Comparison of ENCODE assay signal across 24 cellular contexts in the genomic region with DNA sequence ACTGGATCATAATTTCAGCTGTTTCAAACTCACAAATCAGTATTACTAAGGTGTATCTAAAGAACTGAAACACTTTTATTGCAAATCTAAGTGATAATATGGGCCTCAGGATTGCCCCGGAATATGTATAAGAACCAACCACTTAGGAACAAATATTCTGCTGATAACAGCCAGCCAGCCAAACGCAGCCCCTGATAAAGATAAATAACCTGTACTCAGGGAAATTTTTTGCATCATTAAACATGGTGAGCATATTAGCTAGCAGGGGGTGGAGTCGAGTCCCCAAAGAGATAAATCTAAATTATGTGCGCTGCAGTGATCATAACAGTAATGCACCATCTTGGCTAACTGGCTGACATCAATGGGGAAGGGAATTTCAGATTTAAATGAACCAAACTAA.
"Had no signal": no experiment of that assay in that cellular context is flagged by ENCODE, and none has a peak within 500 bp of the region (broad histone marks: within the 10 kb centered on the region; RNA-seq: fewer than 3 reads in every experiment).

No MANE protein-coding gene starts in this region.

- H3K36me3 Mint-ChIP-seq: immature natural killer cell; naive B cell; stimulated activated effector memory CD8-positive, alpha-beta T cell treated with anti-CD3 and anti-CD28 coated beads, Interleukin-12 subunit alpha, Interleukin-12 subunit beta, amount 100 ng/mL, for 72 hours; type B pancreatic cell had no signal

- H3K27me3 ChIP-seq: esophagus squamous epithelium, gastroesophageal sphincter, right lobe of liver, suprapubic skin, thyroid gland, uterus had no signal

- H3K36me3 ChIP-seq: esophagus squamous epithelium, gastroesophageal sphincter, prostate gland, right lobe of liver, suprapubic skin, thyroid gland, uterus had no signal

- H3K9me3 ChIP-seq: esophagus squamous epithelium, gastroesophageal sphincter, prostate gland, right lobe of liver, suprapubic skin, thyroid gland, uterus had no signal

- DNase-seq: dermis blood vessel endothelial cell; esophagus squamous epithelium; foreskin fibroblast; glutamatergic neuron; immature natural killer cell; kidney; left cardiac atrium; left ventricle myocardium superior; mesendoderm; naive B cell; retina; right lobe of liver; stimulated activated CD4-positive, alpha-beta T cell treated with anti-CD3 and anti-CD28 coated beads, Interleukin-4, amount 100 ng/mL, for 1 hour; stimulated activated CD8-positive, alpha-beta memory T cell treated with anti-CD3 and anti-CD28 coated beads, Interleukin-4, amount 100 ng/mL, for 48 hours; stimulated activated naive CD8-positive, alpha-beta T cell treated with anti-CD3 and anti-CD28 coated beads, Interleukin-15, Interleukin-2, amounts not matched to agents 100 U/mL and 50 U/mL, for 24 hours; thyroid gland; uterus had no signal

- H3K4me3 Mint-ChIP-seq: immature natural killer cell; naive B cell; nephron; stimulated activated effector memory CD8-positive, alpha-beta T cell treated with anti-CD3 and anti-CD28 coated beads, Interleukin-12 subunit alpha, Interleukin-12 subunit beta, amount 100 ng/mL, for 72 hours; type B pancreatic cell had no signal

- H3K9ac ChIP-seq: parathyroid adenoma had no signal

- H3K4me3 ChIP-seq: esophagus squamous epithelium, gastroesophageal sphincter, prostate gland, right lobe of liver, suprapubic skin, thyroid gland, uterus had no signal

- H3K27ac ChIP-seq: esophagus squamous epithelium, gastroesophageal sphincter, parathyroid adenoma, prostate gland, right lobe of liver, suprapubic skin, thyroid gland, uterus had no signal

- H2AFZ ChIP-seq: parathyroid adenoma had no signal

- H3K27ac Mint-ChIP-seq: immature natural killer cell; naive B cell; nephron; stimulated activated effector memory CD8-positive, alpha-beta T cell treated with anti-CD3 and anti-CD28 coated beads, Interleukin-12 subunit alpha, Interleukin-12 subunit beta, amount 100 ng/mL, for 72 hours; type B pancreatic cell had no signal

- H3K4me1 Mint-ChIP-seq: immature natural killer cell; naive B cell; stimulated activated effector memory CD8-positive, alpha-beta T cell treated with anti-CD3 and anti-CD28 coated beads, Interleukin-12 subunit alpha, Interleukin-12 subunit beta, amount 100 ng/mL, for 72 hours had no signal

- H3K4me1 ChIP-seq: gastroesophageal sphincter, parathyroid adenoma, prostate gland, right lobe of liver, suprapubic skin, thyroid gland, uterus had no signal

- H3K9me3 Mint-ChIP-seq: naive B cell, nephron had no signal

- H3K79me2 ChIP-seq: parathyroid adenoma had no signal

- FAIRE-seq: kidney had no signal
